In the genomic region with DNA sequence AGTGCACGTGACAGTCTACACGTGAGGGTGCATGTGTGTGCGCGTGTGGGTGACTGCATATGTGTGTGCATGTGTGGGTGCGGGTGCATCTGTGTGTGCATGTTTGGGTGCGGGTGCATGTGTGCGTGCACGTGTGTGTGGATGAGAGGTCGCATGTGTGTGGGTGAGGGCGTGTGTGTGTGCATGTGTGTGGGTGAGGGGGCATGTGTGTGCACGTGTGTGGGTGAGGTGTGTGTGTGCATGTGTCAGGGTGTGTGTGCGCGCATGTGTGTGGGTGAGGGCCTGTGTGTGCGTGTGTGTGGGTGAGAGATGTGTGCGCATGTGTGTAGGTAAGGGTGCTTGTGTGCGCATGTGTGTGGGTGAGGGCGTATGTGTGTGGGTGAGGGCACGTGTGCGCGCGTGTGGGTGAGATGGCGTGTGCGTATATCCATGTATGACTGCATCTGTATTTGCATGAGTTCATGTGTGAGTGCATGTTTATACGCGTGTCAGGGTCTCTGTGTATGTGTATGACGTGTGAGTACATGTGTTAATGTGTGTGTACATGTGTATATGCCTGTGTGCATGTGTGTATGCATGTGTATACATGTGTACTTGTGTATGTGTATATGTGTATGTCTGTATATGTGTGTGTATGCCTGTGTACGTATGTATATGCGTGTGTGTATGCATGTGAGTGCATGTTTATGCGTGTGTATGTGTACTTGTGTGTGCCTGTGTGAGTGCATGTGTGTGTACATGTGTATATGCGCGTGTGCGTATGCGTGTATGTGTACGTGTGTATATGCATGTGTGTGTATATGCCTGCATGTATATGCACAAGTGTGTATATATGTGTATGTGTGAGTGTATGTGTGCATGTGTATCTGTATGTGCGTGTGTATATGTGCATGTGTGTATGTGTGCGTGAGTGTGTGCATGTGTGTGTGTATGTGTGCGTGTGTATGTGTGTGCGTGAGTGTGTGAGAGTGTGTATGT, we compare ENCODE assay signal across 18 cellular contexts. TPM values are rescaled to one million over a fixed set of nuclear protein-coding genes. Genes with fewer than 3 reads are reported as not detected.
"Had no signal": no experiment of that assay in that cellular context is flagged by ENCODE, and none has a peak within 500 bp of the region (broad histone marks: within the 10 kb centered on the region; RNA-seq: fewer than 3 reads in every experiment).

No MANE protein-coding gene starts in this region.

- H3K4me2 ChIP-seq: smooth muscle cell had no signal

- H3K4me3 Mint-ChIP-seq: activated B cell treated with CpG ODN at 0.5 μM for 24 hours; activated T-helper 1 cell treated with anti-CD3 and anti-CD28 coated beads, Interleukin-12 subunit alpha, Interleukin-12 subunit beta, Interleukin-2, Interleukin-4 antibody, amounts not matched to agents 30 ng/mL and 10 ng/mL and 1 ng/mL, durations not matched to agents 14 hours and 24 hours and 36 hours; natural killer cell treated with Interleukin-12 subunit alpha and Interleukin-12 subunit beta and Interleukin-15 and Interleukin-18, amount 100 ng/mL, for 72 hours; T-helper 2 cell treated with Interferon-gamma antibody and Interleukin-4, amounts not matched to agents 5 μg/mL and 100 μg/mL, for 36 hours had no signal

- H3K4me3 ChIP-seq: ascending aorta, prostate gland, smooth muscle cell, suprapubic skin, upper lobe of left lung had no signal

- H3K27ac Mint-ChIP-seq: activated B cell treated with CpG ODN at 0.5 μM for 24 hours; activated T-helper 1 cell treated with anti-CD3 and anti-CD28 coated beads, Interleukin-12 subunit alpha, Interleukin-12 subunit beta, Interleukin-2, Interleukin-4 antibody, amounts not matched to agents 30 ng/mL and 10 ng/mL and 1 ng/mL, durations not matched to agents 14 hours and 24 hours and 36 hours; natural killer cell treated with Interleukin-12 subunit alpha and Interleukin-12 subunit beta and Interleukin-15 and Interleukin-18, amount 100 ng/mL, for 72 hours; T-helper 2 cell treated with Interferon-gamma antibody and Interleukin-4, amounts not matched to agents 5 μg/mL and 100 μg/mL, for 36 hours had no signal

- H3K9me3 ChIP-seq: ascending aorta, prostate gland, suprapubic skin, upper lobe of left lung had no signal

- H3K9me3 Mint-ChIP-seq: activated B cell treated with CpG ODN at 0.5 μM for 24 hours; activated T-helper 1 cell treated with anti-CD3 and anti-CD28 coated beads, Interleukin-12 subunit alpha, Interleukin-12 subunit beta, Interleukin-2, Interleukin-4 antibody, amounts not matched to agents 30 ng/mL and 10 ng/mL and 1 ng/mL, durations not matched to agents 14 hours and 24 hours and 36 hours; natural killer cell treated with Interleukin-12 subunit alpha and Interleukin-12 subunit beta and Interleukin-15 and Interleukin-18, amount 100 ng/mL, for 72 hours; T-helper 2 cell treated with Interferon-gamma antibody and Interleukin-4, amounts not matched to agents 5 μg/mL and 100 μg/mL, for 36 hours had no signal

- H3K27ac ChIP-seq: ascending aorta, epithelial cell of prostate, prostate gland, suprapubic skin, upper lobe of left lung had no signal

- H3K4me1 ChIP-seq: ascending aorta, prostate gland had no signal

- H3K27me3 Mint-ChIP-seq: activated B cell treated with CpG ODN at 0.5 μM for 24 hours; natural killer cell treated with Interleukin-12 subunit alpha and Interleukin-12 subunit beta and Interleukin-15 and Interleukin-18, amount 100 ng/mL, for 72 hours had no signal

- ATAC-seq: natural killer cell treated with Interleukin-12 subunit alpha and Interleukin-12 subunit beta and Interleukin-15 and Interleukin-18, amount 100 ng/mL, for 72 hours; right cardiac atrium; stimulated activated naive CD8-positive, alpha-beta T cell treated with anti-CD3 and anti-CD28 coated beads, Interleukin-15, Interleukin-2, amounts not matched to agents 100 U/mL and 50 U/mL, for 24 hours had no signal

- DNase-seq: activated B cell treated with CpG ODN at 0.5 μM for 24 hours; activated CD4-positive, alpha-beta T cell treated with anti-CD3 and anti-CD28 coated beads for 48 hours; activated CD8-positive, alpha-beta memory T cell treated with anti-CD3 and anti-CD28 coated beads, Interleukin-2, amount 50 U/mL, for 48 hours; activated naive CD4-positive, alpha-beta T cell treated with Interleukin-2 at 50 U/mL for 16 hours; head of caudate nucleus; nucleus accumbens; stimulated activated naive CD8-positive, alpha-beta T cell treated with anti-CD3 and anti-CD28 coated beads, Interleukin-15, Interleukin-2, amounts not matched to agents 100 U/mL and 50 U/mL, for 24 hours; upper lobe of left lung had no signal

- H3K36me3 Mint-ChIP-seq: natural killer cell treated with Interleukin-12 subunit alpha and Interleukin-12 subunit beta and Interleukin-15 and Interleukin-18, amount 100 ng/mL, for 72 hours had no signal

- H3K27me3 ChIP-seq: ascending aorta, suprapubic skin, upper lobe of left lung had no signal

RNA-seq across cellular contexts. Expression of gene TNFRSF6B, which starts 36.0 kb away (rescaled TPM):
- total RNA-seq: activated B cell treated with CpG ODN at 0.5 μM for 24 hours; activated T-helper 1 cell treated with anti-CD3 and anti-CD28 coated beads, Interleukin-12 subunit alpha, Interleukin-12 subunit beta, Interleukin-2, Interleukin-4 antibody, amounts not matched to agents 30 ng/mL and 10 ng/mL and 1 ng/mL, durations not matched to agents 14 hours and 24 hours and 36 hours; frontal cortex; natural killer cell treated with Interleukin-12 subunit alpha and Interleukin-12 subunit beta and Interleukin-15 and Interleukin-18, amount 100 ng/mL, for 72 hours had no signal
